8 cellular contexts compared by ENCODE assay signal in the genomic region with DNA sequence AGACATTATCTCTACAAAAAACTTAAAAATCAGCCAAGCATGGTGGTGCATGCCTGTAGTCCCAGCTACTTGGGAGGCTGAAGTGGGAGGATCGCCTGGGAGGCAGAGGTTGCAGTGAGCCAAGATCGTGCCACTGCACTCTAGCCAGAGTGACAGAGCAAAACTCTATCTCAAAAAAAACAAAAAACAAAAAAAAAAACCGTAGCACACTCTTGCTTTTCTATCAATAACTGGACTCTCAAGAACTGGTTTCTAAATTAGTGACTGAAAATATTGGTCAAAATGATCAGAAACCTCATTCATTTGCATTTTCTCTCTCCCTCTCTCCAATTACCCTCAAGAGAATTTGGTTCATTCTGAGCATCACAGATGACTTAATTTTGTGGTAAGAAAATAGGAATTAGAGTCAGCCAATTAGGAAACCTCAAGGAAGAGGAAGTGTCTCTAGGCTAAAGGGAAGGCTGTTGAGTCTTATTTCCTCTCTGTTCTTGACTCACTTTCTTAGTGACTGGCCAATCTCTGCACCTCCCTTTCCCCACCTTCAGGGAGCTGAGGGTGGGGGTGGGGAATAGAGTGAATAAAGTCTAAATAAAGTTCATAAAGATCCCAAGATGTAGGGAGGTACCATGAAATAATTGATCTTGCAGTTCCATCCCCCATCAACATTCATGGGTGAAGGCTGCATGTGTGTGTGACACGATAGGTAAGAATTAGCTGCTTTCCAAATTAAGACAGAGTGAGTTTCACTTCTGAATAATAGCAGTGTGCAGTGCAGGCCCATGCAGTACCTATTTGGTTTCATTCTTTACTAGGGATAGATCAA. TPM values are rescaled to one million over a fixed set of nuclear protein-coding genes. Genes with fewer than 3 reads are reported as not detected.
A peak's percentile ranks its signal among the peaks of the same experiment; 100 is the strongest.
DNase-seq lines count a peak whose midpoint lies in the region; ATAC-seq and TF ChIP-seq lines count a peak whose summit lies in the region.

No MANE protein-coding gene starts in this region.

- no peaks in the 10 kb centered on the region for H3K9me3 Mint-ChIP-seq in activated CD8-positive, alpha-beta memory T cell treated with anti-CD3 and anti-CD28 coated beads, Interleukin-2, amount 10 ng/mL, durations not matched to agents 7 days and 5 days (ENCODE audit: low read depth)

- no peaks in the 10 kb centered on the region for H3K27me3 Mint-ChIP-seq in activated CD8-positive, alpha-beta memory T cell treated with anti-CD3 and anti-CD28 coated beads, Interleukin-2, amount 10 ng/mL, durations not matched to agents 7 days and 5 days

- no peaks in the 10 kb centered on the region for H3K9me2 ChIP-seq in hepatocyte (replicated peaks; ENCODE audit: insufficient read depth)

- H3K9me3 ChIP-seq in hepatocyte (ENCODE audit: low read depth): no peaks in the 10 kb centered on the region

- peak; percentile 58 for DNase-seq in activated CD8-positive, alpha-beta memory T cell treated with anti-CD3 and anti-CD28 coated beads, Interleukin-2, amount 10 ng/mL, durations not matched to agents 7 days and 5 days
- DNase-seq in activated CD8-positive, alpha-beta memory T cell treated with anti-CD3 and anti-CD28 coated beads, Interleukin-2, amount 50 U/mL, for 4 hours: no peak
- DNase-seq in NOMO-1 (lab: John Stamatoyannopoulos, UW; ENCODE audit: unreplicated experiment in 2 of 2) (peak; percentile 77 to 96), epithelial cell of prostate (ENCODE audit: low read depth, low spot score) (no peak), NCI-H1417 treated with DMSO at 0.1 percent for 48 hours (lab: John Stamatoyannopoulos, UW) (no peak), NCI-H748 (lab: John Stamatoyannopoulos, UW; ENCODE audit: unreplicated experiment) (no peak), hepatocyte (ENCODE audit: low spot score) (no peak)

- peak; percentile 81 for ATAC-seq in activated CD8-positive, alpha-beta memory T cell treated with anti-CD3 and anti-CD28 coated beads, Interleukin-2, amount 10 ng/mL, durations not matched to agents 7 days and 5 days
- peak; percentile 70 for ATAC-seq in HG02798 (IDR thresholded peaks at IDR 0.05; ENCODE audit: poor library complexity, unreplicated experiment)

- no peak overlapping the region for H3K4me3 ChIP-seq in hepatocyte

- no peak for TF ChIP-seq CTCF in hepatocyte (IDR thresholded peaks at IDR 0.05; ENCODE audit: poor library complexity)

- no peak overlapping the region for H2AFZ ChIP-seq in hepatocyte

- H3K27ac ChIP-seq in epithelial cell of prostate (peak overlapping the region; percentile 29), hepatocyte (no peak overlapping the region)

- peaks cover 40% of the 10 kb centered on the region for H3K4me1 Mint-ChIP-seq in activated CD8-positive, alpha-beta memory T cell treated with anti-CD3 and anti-CD28 coated beads, Interleukin-2, amount 10 ng/mL, durations not matched to agents 7 days and 5 days

- no peaks in the 10 kb centered on the region for H3K36me3 ChIP-seq in hepatocyte (replicated peaks; ENCODE audit: insufficient read depth, low read depth)

- no peak overlapping the region for H3K4me2 ChIP-seq in hepatocyte

- H3K4me1 ChIP-seq in hepatocyte (ENCODE audit: insufficient read depth): no peaks in the 10 kb centered on the region

- CTCF ChIA-PET in activated CD8-positive, alpha-beta memory T cell treated with anti-CD3 and anti-CD28 coated beads, Interleukin-2, amount 10 ng/mL, durations not matched to agents 7 days and 5 days (lab: Charles Lee): interaction anchor here (0.7 to 3.2 kb wide), 8 partner anchors 10 to 140 kb away, joined by 3 to 17 read pairs (median 4); partner anchors contain the start of gene NFKBIA

- H4K20me1 ChIP-seq in hepatocyte (ENCODE audit: insufficient read depth, poor library complexity, severe bottlenecking): no peaks in the 10 kb centered on the region

- peaks cover 16% of the 10 kb centered on the region for H3K36me3 Mint-ChIP-seq in activated CD8-positive, alpha-beta memory T cell treated with anti-CD3 and anti-CD28 coated beads, Interleukin-2, amount 10 ng/mL, durations not matched to agents 7 days and 5 days

- WGBS in hepatocyte (ENCODE audit: low lambda C conversion rate, missing lambda C conversion rate): 88% methylated on average over 4 of the region's 4 CpGs

- no peaks in the 10 kb centered on the region for H3K27me3 ChIP-seq in hepatocyte

- no peaks in the 10 kb centered on the region for H3K79me2 ChIP-seq in hepatocyte

- peak overlapping the region; percentile 94 for H3K27ac Mint-ChIP-seq in activated CD8-positive, alpha-beta memory T cell treated with anti-CD3 and anti-CD28 coated beads, Interleukin-2, amount 10 ng/mL, durations not matched to agents 7 days and 5 days

- peak overlapping the region; percentile 57 for H3K4me3 Mint-ChIP-seq in activated CD8-positive, alpha-beta memory T cell treated with anti-CD3 and anti-CD28 coated beads, Interleukin-2, amount 10 ng/mL, durations not matched to agents 7 days and 5 days

RNA-seq across cellular contexts. Expression of gene PSMA6, which starts 6.8 kb away (rescaled TPM):
- 100 to 1,000 TPM; 251 to 299 TPM for total RNA-seq in activated CD8-positive, alpha-beta memory T cell treated with anti-CD3 and anti-CD28 coated beads, Interleukin-2, amount 10 ng/mL, durations not matched to agents 7 days and 5 days
- total RNA-seq in hepatocyte: 252 and 260 TPM in 2 replicates
- 216 and 228 TPM in 2 replicates for polyA plus RNA-seq in hepatocyte

Comparison
In these comparisons a context has a peak if more than half of its experiments do, and no peak if none do; other contexts are left out.
1. DNase-seq: peak in activated CD8-positive, alpha-beta memory T cell treated with anti-CD3 and anti-CD28 coated beads, Interleukin-2, amount 10 ng/mL, durations not matched to agents 7 days and 5 days (single experiment) and NOMO-1 (2 of 2); none in activated CD8-positive, alpha-beta memory T cell treated with anti-CD3 and anti-CD28 coated beads, Interleukin-2, amount 50 U/mL, for 4 hours (single experiment), epithelial cell of prostate (single experiment), NCI-H1417 treated with DMSO at 0.1 percent for 48 hours (single experiment), NCI-H748 (single experiment) and hepatocyte (single experiment).